In the genomic region with DNA sequence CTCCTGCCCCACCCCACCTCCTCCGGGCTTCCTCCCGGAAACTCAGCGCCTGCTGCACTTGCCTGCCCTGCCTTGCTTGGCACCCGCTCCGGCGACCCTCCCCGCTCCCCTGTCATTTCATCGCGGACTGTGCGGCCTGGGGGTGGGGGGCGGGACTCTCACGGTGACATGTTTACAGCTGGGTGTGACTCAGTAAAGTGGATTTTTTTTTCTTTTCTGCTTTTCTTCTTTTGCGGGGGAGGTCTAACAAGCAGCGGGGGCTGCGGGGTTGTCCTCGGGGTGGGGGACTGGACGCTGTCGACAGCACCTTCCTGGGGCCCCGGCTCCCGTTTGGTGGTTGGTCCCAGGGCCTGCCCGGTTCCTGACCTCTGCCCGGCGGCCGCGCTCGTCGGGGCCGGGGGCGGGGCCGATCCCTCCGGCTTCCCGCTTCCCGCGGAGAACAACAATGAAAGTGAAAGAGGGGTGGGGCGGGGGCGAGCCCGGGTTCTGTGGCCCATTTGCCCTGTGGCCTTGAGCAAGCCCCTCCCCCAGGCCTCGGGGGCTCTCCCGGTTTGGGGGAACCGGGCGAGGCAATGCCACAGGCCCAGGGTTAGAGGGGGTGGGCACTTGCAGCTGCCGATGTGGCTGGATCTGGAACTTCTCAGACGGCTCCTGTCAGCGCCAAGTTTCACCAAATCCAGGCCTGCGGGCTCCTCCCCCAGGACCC, we compare ENCODE assay signal across 8 cellular contexts. TPM values are rescaled to one million over a fixed set of nuclear protein-coding genes. Genes with fewer than 3 reads are reported as not detected.
DNase-seq lines count a peak whose midpoint lies in the region; ATAC-seq, FAIRE-seq and TF ChIP-seq lines count a peak whose summit lies in the region.

No MANE protein-coding gene starts in this region.

- intact Hi-C loops in CD4-positive, alpha-beta T cell (cut with DNase I, micrococcal nuclease) = loop anchor here in 1 of 2 experiments (1.0 kb wide), 1 partner anchor 30 kb away; no protein-coding TSS in a partner anchor
- intact Hi-C loops in K562 (cut with micrococcal nuclease) = loop anchor here (2.0 to 5.0 kb wide), 2 partner anchors 28 to 133 kb away; no protein-coding TSS in a partner anchor

- peaks cover 25 to 66% of the 10 kb centered on the region in 2 experiments for H3K4me1 ChIP-seq in K562 (replicated peaks in 1 of 2; ENCODE audit: control insufficient read depth in 2 of 2, insufficient read depth in 2 of 2, low read length in 2 of 2)

- TF ChIP-seq EP300 in K562 (IDR thresholded peaks at IDR 0.05; ENCODE audit: low read length) = no peak

- peak overlapping the region; percentile 76 for H3K4me2 ChIP-seq in K562 (ENCODE audit: insufficient read depth, low read length)

- peaks cover 23% of the 10 kb centered on the region for H3K27me3 ChIP-seq in CD4-positive, alpha-beta T cell (ENCODE audit: control insufficient read depth, insufficient read depth, low read length)
- H3K27me3 ChIP-seq in K562 (ENCODE audit: control insufficient read depth in 2 of 2, insufficient read depth in 2 of 2, low read length in 2 of 2) = no peaks in the 10 kb centered on the region

- no TSS peak for BruUV-seq in K562 (replicated peaks; lab: Mats Ljungman, UMichigan)

- no peak for TF ChIP-seq RAD21 in K562 (CRISPR knock-in tag; conservative IDR thresholded peaks at IDR 0.05 in 1 of 2, IDR thresholded peaks at IDR 0.05 in 1 of 2)

- CTCF ChIA-PET in CD4-positive, alpha-beta T cell (lab: Charles Lee) = no interaction called here
- CTCF ChIA-PET in K562 (lab: Yijun Ruan, JAX; ENCODE audit: low intra/inter-chr PET ratio) = interaction anchor here (0.6 kb wide), 1 partner anchor 132 kb away, joined by 4 read pairs; no protein-coding TSS in a partner anchor

- H4K20me1 ChIP-seq in K562 (replicated peaks; ENCODE audit: control insufficient read depth, insufficient read depth, low read length) = no peaks in the 10 kb centered on the region; the same call in 1 of the 2 replicates

- peak overlapping the region; percentile 57 for H3K27ac Mint-ChIP-seq in CD4-positive, alpha-beta T cell
- H3K27ac Mint-ChIP-seq in T-helper 17 cell (no peak overlapping the region), immature natural killer cell (peak overlapping the region in 5 of 6 donors; percentile 37 to 73 (median 66))

- H3K4me3 Mint-ChIP-seq in CD4-positive, alpha-beta T cell = peak overlapping the region; percentile 80
- peak overlapping the region; percentile 88 for H3K4me3 Mint-ChIP-seq in T-helper 17 cell
- peak overlapping the region; percentile 68 to 87 (median 80) for H3K4me3 Mint-ChIP-seq in immature natural killer cell

- H3K36me3 ChIP-seq in K562 (ENCODE audit: control insufficient read depth, insufficient read depth, low read length) = peaks cover 52% of the 10 kb centered on the region; the same call in 2 of the 3 replicates

- H3K79me2 ChIP-seq in K562 (ENCODE audit: control insufficient read depth, insufficient read depth, low read length) = peaks cover 16% of the 10 kb centered on the region

- peak; percentile 87 for FAIRE-seq in K562 (lab: Jason Lieb, UNC)

- H3K9me1 ChIP-seq in K562 (ENCODE audit: control insufficient read depth, insufficient read depth, low read length) = peaks cover 7% of the 10 kb centered on the region

- WGBS in K562 (ENCODE audit: insufficient coverage, low coverage, missing lambda C conversion rate) = 0% methylated on average over 10 of the region's 45 CpGs

- peaks cover 18% of the 10 kb centered on the region for H3K27me3 Mint-ChIP-seq in CD4-positive, alpha-beta T cell
- H3K27me3 Mint-ChIP-seq in T-helper 17 cell (peaks cover 10% of the 10 kb centered on the region), immature natural killer cell (ENCODE audit: low read depth in 3 of 3) (peaks cover 4 to 9% (median 7%) of the 10 kb centered on the region in 3 donors)

- H3K36me3 Mint-ChIP-seq in CD4-positive, alpha-beta T cell (ENCODE audit: low read depth) = peaks cover 26% of the 10 kb centered on the region
- H3K36me3 Mint-ChIP-seq in T-helper 17 cell (ENCODE audit: low read depth) (peaks cover 7% of the 10 kb centered on the region), immature natural killer cell (peaks cover 0 to 8% (median 0%) of the 10 kb centered on the region in 3 donors)

- H3K9me3 Mint-ChIP-seq in CD4-positive, alpha-beta T cell = no peaks in the 10 kb centered on the region
- H3K9me3 Mint-ChIP-seq in immature natural killer cell = no peaks in the 10 kb centered on the region

- peak in 7 of 10 experiments; percentile 30 to 68 (median 43) for DNase-seq in CD4-positive, alpha-beta T cell
- DNase-seq in T-helper 17 cell = peak in 2 of 3 donors; percentile 36 to 50
- DNase-seq in K562 (ENCODE audit: extremely low read depth in 1 of 4, low spot score in 3 of 4) = peak; percentile 86 to 90 (median 88)
- DNase-seq in immature natural killer cell = peak; percentile 45 to 49 (median 48)
- peak; percentile 44 to 68 for DNase-seq in stimulated activated CD4-positive, alpha-beta T cell treated with anti-CD3 and anti-CD28 coated beads, Interleukin-15, amount 100 ng/mL, for 48 hours (ENCODE audit: low read depth in 2 of 2)
- no peak for DNase-seq in NK-92 (lab: John Stamatoyannopoulos, UW; ENCODE audit: unreplicated experiment)

- in situ Hi-C loops in K562 (cut with MboI) = no loop called here

- POLR2A ChIA-PET in CD4-positive, alpha-beta T cell (lab: Charles Lee) = interaction anchor here (0.6 to 1.0 kb wide), 4 partner anchors 10 to 1476 kb away, joined by 3 to 6 read pairs (median 3); no protein-coding TSS in a partner anchor
- POLR2A ChIA-PET in K562 (lab: Yijun Ruan, JAX) = interaction anchor here (0.6 to 2.3 kb wide), 6 partner anchors 9 to 137 kb away, joined by 3 to 10 read pairs (median 3); no protein-coding TSS in a partner anchor

- H3K9ac ChIP-seq in K562 (ENCODE audit: insufficient read depth in 1 of 2, low read depth in 2 of 2, low read length in 2 of 2) = peak overlapping the region; percentile 87 to 94

- TF ChIP-seq POLR2A in K562 (conservative IDR thresholded peaks at IDR 0.05) = peak; percentile 66

- peaks cover 4% of the 10 kb centered on the region for H3K4me1 Mint-ChIP-seq in CD4-positive, alpha-beta T cell (ENCODE audit: low read depth)
- H3K4me1 Mint-ChIP-seq in T-helper 17 cell (peaks cover 15% of the 10 kb centered on the region), immature natural killer cell (peaks cover 14 to 22% of the 10 kb centered on the region in 2 donors)

- H3K4me3 ChIP-seq in K562 = peak overlapping the region; percentile 75

- H2AFZ ChIP-seq in K562 (ENCODE audit: low read depth, low read length) = peak overlapping the region; percentile 82

- H3K27ac ChIP-seq in CD4-positive, alpha-beta T cell (ENCODE audit: low read depth, low read length) = peak overlapping the region; percentile 61
- H3K27ac ChIP-seq in K562 (ENCODE audit: extremely low read depth, low read depth, low read length) = peak overlapping the region; percentile 96

- peak; percentile 47 for ATAC-seq in CD4-positive, alpha-beta T cell (ENCODE audit: poor library complexity)
- peak; percentile 43 for ATAC-seq in HG03432 (IDR thresholded peaks at IDR 0.05; ENCODE audit: unreplicated experiment)
- ATAC-seq in T-helper 17 cell = peak; percentile 55
- peak; percentile 62 for ATAC-seq in K562
- ATAC-seq in GM19455 (IDR thresholded peaks at IDR 0.05; ENCODE audit: unreplicated experiment) = no peak

- no peak for TF ChIP-seq CTCF in CD4-positive, alpha-beta T cell (IDR thresholded peaks at IDR 0.05)
- TF ChIP-seq CTCF in K562 (IDR thresholded peaks at IDR 0.05 in 2 of 3, conservative IDR thresholded peaks at IDR 0.05 in 1 of 3; ENCODE audit: insufficient read depth in 2 of 3, low read depth in 1 of 3, low read length in 3 of 3) = no peak

- no peaks in the 10 kb centered on the region for H3K9me3 ChIP-seq in CD4-positive, alpha-beta T cell (ENCODE audit: control insufficient read depth, low read length)
- no peaks in the 10 kb centered on the region for H3K9me3 ChIP-seq in T-helper 17 cell (ENCODE audit: control insufficient read depth, low read length, poor library complexity, severe bottlenecking)
- no peaks in the 10 kb centered on the region for H3K9me3 ChIP-seq in K562 (replicated peaks; ENCODE audit: control insufficient read depth, insufficient read depth, low read depth, low read length)

RNA-seq across cellular contexts. Expression of gene MDK, which starts 1.0 kb away (rescaled TPM):
- 1 to 10 TPM; 5.5 to 6.5 TPM for total RNA-seq in CD4-positive, alpha-beta T cell
- 1 to 10 TPM; 2.6 to 3.7 TPM for total RNA-seq in T-helper 17 cell
- total RNA-seq in K562 (2011; cell fraction: chromatin; rRNA removed; ENCODE audit: low replicate concordance) = 91.4 and 271 TPM in 2 replicates
- total RNA-seq in K562 (2011; cell fraction: nucleolus; rRNA removed) = 402 and 460 TPM in 2 replicates
- 333 and 334 TPM in 2 replicates for total RNA-seq in K562 (2011; cell fraction: nucleoplasm; rRNA removed)
- total RNA-seq in K562 (2014; rRNA removed) = 478 and 553 TPM in 2 replicates
- 91.5 and 123 TPM in 2 replicates for total RNA-seq in K562 (2014; rRNA removed; fragmentation: Illumina TruSeq; extraction: Trizol)
- total RNA-seq in K562 (2015; rRNA removed; fragmentation: Illumina TruSeq; extraction: Trizol) = 269 and 279 TPM in 2 replicates
- 396 and 429 TPM in 2 replicates for total RNA-seq in K562 (2021)
- polyA plus RNA-seq in K562 (2011; rRNA removed) = 343 and 350 TPM in 2 replicates
- 540 and 788 TPM in 2 replicates for polyA plus RNA-seq in K562 (2011; cell fraction: cytosol; rRNA removed)
- 206 and 271 TPM in 2 replicates for polyA plus RNA-seq in K562 (2011; cell fraction: nucleus; rRNA removed)
- polyA plus RNA-seq in K562 (2012) = 413 and 460 TPM in 2 replicates
- polyA plus RNA-seq in K562 (2014; fragmentation: Illumina TruSeq; extraction: Trizol) = 661 and 667 TPM in 2 replicates
- polyA plus RNA-seq in K562 (2014; fragmentation: Nextera tagmentation; extraction: Ambion mirVana) = 10 to 100 TPM; 20.7 to 61.7 TPM
- polyA plus RNA-seq in K562 (2014; rRNA removed) = 700 and 703 TPM in 2 replicates
- 33.7 and 59.6 TPM in 2 replicates for polyA minus RNA-seq in K562 (2011; rRNA and poly(A)+ RNA removed)
- 108 and 146 TPM in 2 replicates for polyA minus RNA-seq in K562 (2011; cell fraction: cytosol; rRNA and poly(A)+ RNA removed)
- 24.1 and 38.4 TPM in 2 replicates for polyA minus RNA-seq in K562 (2011; cell fraction: nucleus; rRNA and poly(A)+ RNA removed)
- under 1 TPM in 1 of 3 donors, not detected in 2; 0.44 TPM for polyA plus RNA-seq in immature natural killer cell

RNA-seq across cellular contexts. Expression of gene CHRM4, which starts 11.1 kb away (rescaled TPM):
- 1 to 10 TPM; 3.2 to 3.7 TPM for total RNA-seq in CD4-positive, alpha-beta T cell
- total RNA-seq in T-helper 17 cell (1 to 10 TPM; 4.3 to 4.8 TPM), K562 (2014; rRNA removed) (0.73 and 1.3 TPM in 2 replicates), K562 (2014; rRNA removed; fragmentation: Illumina TruSeq; extraction: Trizol) (0.19 and 0.22 TPM in 2 replicates), K562 (2015; rRNA removed; fragmentation: Illumina TruSeq; extraction: Trizol) (0.22 and 0.49 TPM in 2 replicates), K562 (2021) (0.89 and 1.0 TPM in 2 replicates)
- 1.0 and 3.7 TPM in 2 replicates for total RNA-seq in K562 (2011; cell fraction: chromatin; rRNA removed; ENCODE audit: low replicate concordance)
- total RNA-seq in K562 (2011; cell fraction: nucleolus; rRNA removed) = 1.6 and 4.0 TPM in 2 replicates
- 1.2 TPM in 2 replicates for total RNA-seq in K562 (2011; cell fraction: nucleoplasm; rRNA removed)
- polyA plus RNA-seq in K562 (2011; rRNA removed) (0.62 and 0.74 TPM in 2 replicates), K562 (2014; fragmentation: Illumina TruSeq; extraction: Trizol) (0.40 and 0.76 TPM in 2 replicates), K562 (2014; fragmentation: Nextera tagmentation; extraction: Ambion mirVana) (not detected), K562 (2014; rRNA removed) (0.33 and 0.58 TPM in 2 replicates), immature natural killer cell (under 1 TPM in 2 of 3 donors, not detected in 1; 0.31 to 0.51 TPM)
- 0.84 and 2.3 TPM in 2 replicates for polyA plus RNA-seq in K562 (2011; cell fraction: cytosol; rRNA removed)
- polyA plus RNA-seq in K562 (2011; cell fraction: nucleus; rRNA removed) = 0.60 and 1.5 TPM in 2 replicates
- polyA plus RNA-seq in K562 (2012) = 0.35 and 0.68 TPM in 2 replicates
- polyA minus RNA-seq in K562 (2011; rRNA and poly(A)+ RNA removed) = 0.42 and 1.1 TPM in 2 replicates
- polyA minus RNA-seq in K562 (2011; cell fraction: cytosol; rRNA and poly(A)+ RNA removed) = 1.6 TPM in 1 of 2 replicates, not detected in the other
- polyA minus RNA-seq in K562 (2011; cell fraction: nucleus; rRNA and poly(A)+ RNA removed) = 0.89 and 2.6 TPM in 2 replicates

RNA-seq across cellular contexts. Expression of gene DGKZ, which starts 33.2 kb away (rescaled TPM):
- total RNA-seq in CD4-positive, alpha-beta T cell = 100 to 1,000 TPM; 159 to 166 TPM
- total RNA-seq in T-helper 17 cell (100 to 1,000 TPM; 194 to 196 TPM), K562 (2014; rRNA removed) (78.5 and 108 TPM in 2 replicates), K562 (2014; rRNA removed; fragmentation: Illumina TruSeq; extraction: Trizol) (10.9 and 13.6 TPM in 2 replicates), K562 (2015; rRNA removed; fragmentation: Illumina TruSeq; extraction: Trizol) (44.2 and 47.5 TPM in 2 replicates), K562 (2021) (87.8 and 100 TPM in 2 replicates)
- total RNA-seq in K562 (2011; cell fraction: chromatin; rRNA removed; ENCODE audit: low replicate concordance) = 71.0 and 248 TPM in 2 replicates
- total RNA-seq in K562 (2011; cell fraction: nucleolus; rRNA removed) = 153 and 166 TPM in 2 replicates
- 88.0 and 98.6 TPM in 2 replicates for total RNA-seq in K562 (2011; cell fraction: nucleoplasm; rRNA removed)
- polyA plus RNA-seq in K562 (2011; rRNA removed) (28.2 and 49.4 TPM in 2 replicates), K562 (2014; fragmentation: Illumina TruSeq; extraction: Trizol) (48.8 and 66.2 TPM in 2 replicates), K562 (2014; fragmentation: Nextera tagmentation; extraction: Ambion mirVana) (under 1 TPM; 0.51 to 0.71 TPM), K562 (2014; rRNA removed) (73.5 and 77.9 TPM in 2 replicates), immature natural killer cell (100 to 1,000 TPM in 1 of 3 donors, 10 to 100 TPM in 2; 40.7 to 120 (median 63.6) TPM)
- polyA plus RNA-seq in K562 (2011; cell fraction: cytosol; rRNA removed) = 55.4 and 121 TPM in 2 replicates
- 203 and 295 TPM in 2 replicates for polyA plus RNA-seq in K562 (2011; cell fraction: nucleus; rRNA removed)
- 64.0 and 103 TPM in 2 replicates for polyA plus RNA-seq in K562 (2012)
- polyA minus RNA-seq in K562 (2011; rRNA and poly(A)+ RNA removed) = 18.5 and 28.5 TPM in 2 replicates
- polyA minus RNA-seq in K562 (2011; cell fraction: cytosol; rRNA and poly(A)+ RNA removed) = 53.9 and 65.8 TPM in 2 replicates
- polyA minus RNA-seq in K562 (2011; cell fraction: nucleus; rRNA and poly(A)+ RNA removed) = 59.1 and 64.5 TPM in 2 replicates

Comparison
In these comparisons a context has a peak if more than half of its experiments do, and no peak if none do; other contexts are left out.
1. RNA of gene MDK, which starts 1.0 kb away (total RNA-seq): 91.4 to 553 TPM in K562; 5.5 to 6.5 TPM in CD4-positive, alpha-beta T cell and 2.6 to 3.7 TPM in T-helper 17 cell; every median in the first group is over 10 times any median in the second.
2. Peak in every context shown above with its lines, with median percentiles within 50 percentile points of each other: H3K4me3 Mint-ChIP-seq.